In genomic region chr4:122732329-122733026, GRCh38 we compare ENCODE assay signal across 8 cellular contexts. TPM values are rescaled to one million over a fixed set of nuclear protein-coding genes. Genes with fewer than 3 reads are reported as not detected.
DNase-seq lines count a peak whose midpoint lies in the region; ATAC-seq and TF ChIP-seq lines count a peak whose summit lies in the region.

BBS12 (plus strand) TSS chr4:122732704; CDS start chr4:122741893, 9,189 bp downstream.

- peaks cover 0 to 4% (median 0%) of the 10 kb centered on the region in 8 donors for H3K9me3 ChIP-seq in spleen

- H3K4me3 ChIP-seq in spleen: peak within 1 kb of the TSS; percentile 68 to 94 (median 83)

- no peaks in the 10 kb centered on the region for H3K27me3 ChIP-seq in spleen (replicated peaks in 1 of 7)

- H3K4me1 ChIP-seq in spleen: peaks cover 0 to 25% (median 12%) of the 10 kb centered on the region in 6 donors

- TF ChIP-seq POLR2A in spleen (IDR thresholded peaks at IDR 0.05): no peak

- intact Hi-C loops in spleen (cut with DNase I; ENCODE audit: low total_unique reads): no loop called here

- peak within 1 kb of the TSS; percentile 64 to 89 (median 87) for H3K27ac ChIP-seq in spleen

- ATAC-seq in GM19035 (IDR thresholded peaks at IDR 0.05; ENCODE audit: unreplicated experiment) (peak; percentile 100), HG03354 (IDR thresholded peaks at IDR 0.05; ENCODE audit: poor library complexity, severe bottlenecking, unreplicated experiment) (peak; percentile 100)

- peak in 6 of 11 experiments; percentile 12 to 36 (median 24) for TF ChIP-seq CTCF in spleen (IDR thresholded peaks at IDR 0.05 in 8 of 11, conservative IDR thresholded peaks at IDR 0.05 in 3 of 11)

- DNase-seq in AG20443 (ENCODE audit: low spot score): peak; percentile 97
- peak; percentile 88 for DNase-seq in NCI-H345 treated with DMSO at 0.1 percent for 48 hours (lab: John Stamatoyannopoulos, UW; ENCODE audit: unreplicated experiment)
- DNase-seq in activated CD4-positive, CD25-positive, alpha-beta regulatory T cell treated with anti-CD3 and anti-CD28 coated beads, Interleukin-2, amount 50 U/mL, for 16 hours (ENCODE audit: low read depth, low spot score): peak; percentile 99
- peak; percentile 100 for DNase-seq in cerebellar cortex (ENCODE audit: low spot score)
- DNase-seq in iris pigment epithelial cell (ENCODE audit: low read depth): peak; percentile 99
- peak; percentile 100 for DNase-seq in spleen

- H3K36me3 ChIP-seq in spleen: no peaks in the 10 kb centered on the region

- 0 to 1% (median 0%) methylated on average over 24 to 37 of the region's 37 CpGs for WGBS in spleen, 5 donors

RNA-seq across cellular contexts. Expression of gene BBS12, which starts in this region (rescaled TPM):
- 1 to 10 TPM; 2.1 to 4.4 (median 3.0) TPM for total RNA-seq in spleen
- 1 to 10 TPM in 2 of 3 donors, under 1 TPM in 1; 0.91 to 1.4 (median 1.3) TPM for polyA plus RNA-seq in spleen

Comparison
In these comparisons a context has a peak if more than half of its experiments do, and no peak if none do; other contexts are left out.
1. Peak in every context shown above with its lines: DNase-seq, ATAC-seq, H3K4me3 ChIP-seq and H3K27ac ChIP-seq.